In genomic region chrX:139199945-139200344, GRCh38 we compare ENCODE assay signal across 1 cellular context.
A peak's percentile ranks its signal among the peaks of the same experiment; 100 is the strongest.
TF ChIP-seq lines count a peak whose summit lies in the region.

No MANE protein-coding gene starts in this region.

TF ChIP-seq in K562, 482 proteins besides CTCF, POLR2A, EP300 and RAD21 (continued from another document):
- TF ChIP-seq ZNF518B (CRISPR knock-in tag; IDR thresholded peaks at IDR 0.05) (no peak), NR1H2 (CRISPR knock-in tag; IDR thresholded peaks at IDR 0.05) (no peak), ERF (CRISPR knock-in tag; IDR thresholded peaks at IDR 0.05) (no peak), ZNF140 (CRISPR knock-in tag; IDR thresholded peaks at IDR 0.05) (no peak), DMBX1 (CRISPR knock-in tag; IDR thresholded peaks at IDR 0.05; ENCODE audit: borderline replicate concordance) (peak; percentile 10; the same call in 1 of the 2 replicates), LEF1 (IDR thresholded peaks at IDR 0.05) (no peak), NR2C2 (CRISPR knock-in tag; IDR thresholded peaks at IDR 0.05) (no peak), NR2C2 (tag; IDR thresholded peaks at IDR 0.05) (peak; percentile 47; the same call in 1 of the 2 replicates), ATF3 (IDR thresholded peaks at IDR 0.05) (peak; percentile 65), ATF3 (CRISPR knock-in tag; conservative IDR thresholded peaks at IDR 0.05) (no peak), NFIC (IDR thresholded peaks at IDR 0.05) (no peak)
TF ChIP-seq in K562: peak in this region for 3.
